Comparison of ENCODE assay signal across 9 cellular contexts in the genomic region with DNA sequence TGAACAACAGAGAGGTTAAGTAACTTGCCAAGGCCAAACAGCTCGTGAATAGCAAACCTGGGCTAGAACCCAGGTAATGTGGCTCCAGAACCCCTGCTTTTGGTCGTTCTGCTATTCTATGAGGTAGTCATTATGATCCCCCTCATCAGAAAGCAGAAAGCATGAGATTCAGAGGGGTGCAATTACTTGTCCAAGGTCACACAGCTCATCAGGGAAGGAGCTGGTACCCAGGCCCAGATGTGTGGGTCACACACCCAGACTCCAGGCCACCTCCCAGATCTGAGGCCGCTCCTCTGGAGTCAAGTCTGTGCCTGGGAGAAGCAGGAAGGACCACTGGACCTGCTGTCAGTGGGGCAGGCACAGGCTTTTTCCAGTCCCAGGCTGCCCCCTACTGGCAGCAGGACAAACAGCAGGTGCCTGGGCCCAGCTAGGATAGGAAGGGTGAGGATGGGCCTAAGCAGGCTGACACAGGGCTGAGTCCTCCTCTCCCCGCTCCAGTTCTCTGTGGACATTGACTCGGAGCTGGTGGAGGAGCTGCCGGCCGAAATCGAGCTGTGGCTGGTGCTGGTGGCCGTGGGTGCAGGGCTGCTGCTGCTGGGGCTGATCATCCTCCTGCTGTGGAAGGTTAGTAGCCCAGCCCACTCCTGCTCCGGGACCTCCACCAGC. TPM values are rescaled to one million over a fixed set of nuclear protein-coding genes. Genes with fewer than 3 reads are reported as not detected.
DNase-seq lines count a peak whose midpoint lies in the region; ATAC-seq, FAIRE-seq and TF ChIP-seq lines count a peak whose summit lies in the region.
"Had no signal": no experiment of that assay in that cellular context is flagged by ENCODE, and none has a peak within 500 bp of the region (broad histone marks: within the 10 kb centered on the region; RNA-seq: fewer than 3 reads in every experiment).

No MANE protein-coding gene starts in this region.

- no peak overlapping the region for H3K4me3 ChIP-seq in foreskin fibroblast (ENCODE audit: low read depth in 1 of 2, low read length in 2 of 2)
- H3K4me3 ChIP-seq: BLaER1 had no signal

- FAIRE-seq in urothelium cell line (lab: Jason Lieb, UNC) = peak; percentile 66

- no peaks in the 10 kb centered on the region for H3K4me1 Mint-ChIP-seq in activated T-helper 17 cell treated with anti-CD3 and anti-CD28 coated beads, Interleukin-2, amount 50 U/mL, for 72 hours

- intact Hi-C loops in posterior cingulate gyrus (cut with DNase I) = loop anchor here (1.0 kb wide), 1 partner anchor 60 kb away; no protein-coding TSS in a partner anchor

- no peaks in the 10 kb centered on the region for H3K9me3 Mint-ChIP-seq in activated T-helper 17 cell treated with anti-CD3 and anti-CD28 coated beads, Interleukin-2, amount 50 U/mL, for 72 hours

- H3K27me3 Mint-ChIP-seq in activated T-helper 17 cell treated with anti-CD3 and anti-CD28 coated beads, Interleukin-2, amount 50 U/mL, for 72 hours = no peaks in the 10 kb centered on the region

- peak; percentile 93 for TF ChIP-seq CTCF in foreskin fibroblast (IDR thresholded peaks at IDR 0.05; ENCODE audit: low read depth, low read length)

- DNase-seq in NCI-H2081 (lab: John Stamatoyannopoulos, UW) = peak; percentile 58 to 59
- DNase-seq in NCI-H2081 treated with DMSO at 0.1 percent for 48 hours (lab: John Stamatoyannopoulos, UW) = no peak
- DNase-seq in KG1 (lab: John Stamatoyannopoulos, UW) = peak; percentile 31
- DNase-seq in SHP77 (lab: John Stamatoyannopoulos, UW) = peak; percentile 59 to 79
- DNase-seq in foreskin fibroblast = peak; percentile 58 to 86
- DNase-seq in posterior cingulate gyrus = peak in 8 of 10 donors; percentile 49 to 95 (median 65)
- DNase-seq in urothelium cell line (ENCODE audit: low spot score) = peak; percentile 78

- peak; percentile 92 for ATAC-seq in activated T-helper 17 cell treated with anti-CD3 and anti-CD28 coated beads, Interleukin-2, amount 50 U/mL, for 72 hours (replicated peaks)

- no peaks in the 10 kb centered on the region for H3K36me3 Mint-ChIP-seq in activated T-helper 17 cell treated with anti-CD3 and anti-CD28 coated beads, Interleukin-2, amount 50 U/mL, for 72 hours (ENCODE audit: low read depth)

- no peak overlapping the region for H3K27ac Mint-ChIP-seq in activated T-helper 17 cell treated with anti-CD3 and anti-CD28 coated beads, Interleukin-2, amount 50 U/mL, for 72 hours

- no peak overlapping the region for H3K4me3 Mint-ChIP-seq in activated T-helper 17 cell treated with anti-CD3 and anti-CD28 coated beads, Interleukin-2, amount 50 U/mL, for 72 hours

RNA-seq across cellular contexts. Expression of a gene that starts 7.8 kb away (rescaled TPM):
- 10 to 100 TPM; 10.0 to 15.2 TPM for total RNA-seq in activated T-helper 17 cell treated with anti-CD3 and anti-CD28 coated beads, Interleukin-2, amount 50 U/mL, for 72 hours

RNA-seq across cellular contexts. Expression of a gene that starts 31.5 kb away (rescaled TPM):
- total RNA-seq in activated T-helper 17 cell treated with anti-CD3 and anti-CD28 coated beads, Interleukin-2, amount 50 U/mL, for 72 hours = 10 to 100 TPM in 1 of 2 donors, 1 to 10 TPM in 1; 5.3 to 22.2 TPM

RNA-seq across cellular contexts. Expression of a gene that starts 42.6 kb away (rescaled TPM):
- total RNA-seq in activated T-helper 17 cell treated with anti-CD3 and anti-CD28 coated beads, Interleukin-2, amount 50 U/mL, for 72 hours = 1 to 10 TPM in 1 of 2 donors, under 1 TPM in 1; 0.84 to 6.9 TPM
